Comparison of ENCODE assay signal across 8 cellular contexts in the genomic region with DNA sequence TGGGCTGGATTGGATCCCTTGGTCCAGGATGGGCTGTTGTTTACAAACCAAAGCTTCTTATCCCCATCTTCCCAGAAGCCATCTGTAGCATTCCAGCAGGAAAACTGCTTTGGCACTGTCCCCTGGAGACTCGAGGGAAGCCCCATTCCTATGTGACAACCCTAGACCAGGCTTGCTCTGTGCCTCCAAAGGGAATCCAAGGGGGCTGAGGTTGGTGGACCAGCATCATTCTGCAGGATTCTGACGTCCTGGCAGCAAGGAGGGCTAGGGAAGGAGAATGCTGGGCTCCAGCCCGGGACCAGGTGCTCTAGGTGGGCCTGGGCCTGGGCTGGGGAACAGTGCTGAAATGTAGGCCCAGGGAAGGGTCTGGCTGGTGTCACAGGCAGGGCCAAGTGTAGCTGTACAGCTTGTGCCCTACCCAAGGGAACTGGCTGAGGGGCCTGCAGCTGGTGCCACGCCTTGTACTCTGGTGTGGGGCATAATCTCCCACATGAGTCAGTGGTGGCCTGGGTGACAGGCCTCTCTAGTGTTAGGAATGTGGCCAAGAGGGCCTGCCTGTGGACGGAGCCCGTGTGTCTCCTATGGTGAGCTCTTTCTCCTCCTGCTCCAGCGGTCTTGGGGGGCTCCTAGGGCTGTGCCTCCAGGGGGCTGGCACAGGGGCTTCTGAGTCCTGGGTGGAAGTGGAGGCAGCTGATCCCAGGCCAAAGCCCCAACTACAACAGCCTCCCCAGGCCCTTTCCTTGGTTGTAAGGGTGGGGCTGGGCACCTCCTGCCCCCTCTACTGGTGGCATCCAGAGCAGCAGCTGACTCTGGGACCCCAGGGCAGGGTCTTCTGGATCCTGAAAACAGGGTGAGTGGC. TPM values are rescaled to one million over a fixed set of nuclear protein-coding genes. Genes with fewer than 3 reads are reported as not detected.
DNase-seq lines count a peak whose midpoint lies in the region; ATAC-seq and TF ChIP-seq lines count a peak whose summit lies in the region.

No MANE protein-coding gene starts in this region.

- H3K4me3 ChIP-seq in CD4-positive, alpha-beta memory T cell (ENCODE audit: low read length in 2 of 2) = no peak overlapping the region
- H3K4me3 ChIP-seq in LNCaP clone FGC (ENCODE audit: low read depth, low read length) = no peak overlapping the region

- no peaks in the 10 kb centered on the region for H3K27me3 ChIP-seq in CD4-positive, alpha-beta memory T cell (ENCODE audit: insufficient read depth, low read length)

- TF ChIP-seq CTCF in LNCaP clone FGC (IDR thresholded peaks at IDR 0.05; ENCODE audit: control insufficient read depth, extremely low read depth, insufficient read depth) (0 out of 2 replicates have a peak, but pooled peaks have one; percentile 8), neural crest cell (conservative IDR thresholded peaks at IDR 0.05) (peak; percentile 48), GM20000 (IDR thresholded peaks at IDR 0.05; ENCODE audit: extremely low read depth, missing control alignments) (no peak)

- ATAC-seq in effector memory CD8-positive, alpha-beta T cell (replicated peaks) = no peak
- ATAC-seq in GM19395 (IDR thresholded peaks at IDR 0.05; ENCODE audit: unreplicated experiment) (no peak), GM21367 (IDR thresholded peaks at IDR 0.05; ENCODE audit: unreplicated experiment) (no peak)

- H3K9me3 ChIP-seq in CD4-positive, alpha-beta memory T cell (ENCODE audit: control insufficient read depth in 1 of 2, low read length in 2 of 2) = no peaks in the 10 kb centered on the region

- intact Hi-C loops in CD4-positive, alpha-beta memory T cell (cut with micrococcal nuclease) = no loop called here

- peaks cover 23 to 49% (median 29%) of the 10 kb centered on the region in 4 donors for H3K4me1 Mint-ChIP-seq in CD4-positive, alpha-beta memory T cell
- H3K4me1 Mint-ChIP-seq in effector memory CD8-positive, alpha-beta T cell (ENCODE audit: low read depth in 2 of 2) = peaks cover 16 to 18% of the 10 kb centered on the region in 2 donors
- H3K4me1 Mint-ChIP-seq in neural crest cell = peaks cover 56% of the 10 kb centered on the region

- no peak overlapping the region for H3K4me3 Mint-ChIP-seq in CD4-positive, alpha-beta memory T cell
- no peak overlapping the region for H3K4me3 Mint-ChIP-seq in effector memory CD8-positive, alpha-beta T cell
- no peak overlapping the region for H3K4me3 Mint-ChIP-seq in neural crest cell

- H3K9me3 Mint-ChIP-seq in CD4-positive, alpha-beta memory T cell = peaks cover 0 to 2% (median 0%) of the 10 kb centered on the region in 8 donors
- no peaks in the 10 kb centered on the region for H3K9me3 Mint-ChIP-seq in effector memory CD8-positive, alpha-beta T cell
- no peaks in the 10 kb centered on the region for H3K9me3 Mint-ChIP-seq in neural crest cell

- POLR2A ChIA-PET in CD4-positive, alpha-beta memory T cell (lab: Charles Lee; ENCODE audit: partially characterized antibody) = interaction anchor here (2.1 to 13.6 kb wide), 3 partner anchors 15 to 44 kb away, joined by 9 to 431 read pairs (median 10); partner anchors contain the start of genes ARL3, SFXN2 and TRIM8

- DNase-seq in CD4-positive, alpha-beta memory T cell = no peak
- DNase-seq in LNCaP clone FGC (ENCODE audit: low read depth) (no peak), neural crest cell (ENCODE audit: low read depth, low spot score) (no peak), GM20000 (ENCODE audit: low spot score) (no peak), medulla oblongata (ENCODE audit: extremely low spot score) (no peak)
- no peak for DNase-seq in effector memory CD8-positive, alpha-beta T cell

- H3K36me3 ChIP-seq in CD4-positive, alpha-beta memory T cell (ENCODE audit: insufficient read depth, low read length) = no peaks in the 10 kb centered on the region

- CTCF ChIA-PET in CD4-positive, alpha-beta memory T cell (lab: Charles Lee; ENCODE audit: partially characterized antibody) = interaction anchor here (1.1 to 4.4 kb wide), 14 partner anchors 9 to 58 kb away, joined by 3 to 39 read pairs (median 6); partner anchors contain the start of genes ARL3, SFXN2 and TRIM8

- H3K27ac Mint-ChIP-seq in CD4-positive, alpha-beta memory T cell = peak overlapping the region in 5 of 7 donors; percentile 36 to 83 (median 42)
- H3K27ac Mint-ChIP-seq in effector memory CD8-positive, alpha-beta T cell = peak overlapping the region; percentile 20 to 46
- H3K27ac Mint-ChIP-seq in neural crest cell (ENCODE audit: unreplicated experiment) = peak overlapping the region; percentile 75

- no peaks in the 10 kb centered on the region for H3K36me3 Mint-ChIP-seq in CD4-positive, alpha-beta memory T cell
- H3K36me3 Mint-ChIP-seq in effector memory CD8-positive, alpha-beta T cell (ENCODE audit: insufficient read depth) = peaks cover 16% of the 10 kb centered on the region
- H3K36me3 Mint-ChIP-seq in neural crest cell (ENCODE audit: low read depth) = no peaks in the 10 kb centered on the region

- H3K4me1 ChIP-seq in CD4-positive, alpha-beta memory T cell (ENCODE audit: insufficient read depth, low read length) = peaks cover 49% of the 10 kb centered on the region

- H3K27ac ChIP-seq in CD4-positive, alpha-beta memory T cell (ENCODE audit: low read depth, low read length) = no peak overlapping the region

- no peaks in the 10 kb centered on the region for H3K27me3 Mint-ChIP-seq in CD4-positive, alpha-beta memory T cell
- H3K27me3 Mint-ChIP-seq in effector memory CD8-positive, alpha-beta T cell = no peaks in the 10 kb centered on the region
- H3K27me3 Mint-ChIP-seq in neural crest cell (ENCODE audit: low read depth) = no peaks in the 10 kb centered on the region

RNA-seq across cellular contexts. Expression of gene TRIM8, which starts 25.2 kb away (rescaled TPM):
- total RNA-seq in CD4-positive, alpha-beta memory T cell = 10 to 100 TPM; 68.4 to 71.6 TPM
- polyA plus RNA-seq in CD4-positive, alpha-beta memory T cell = 10 to 100 TPM; 33.0 to 56.4 TPM
- 76.9 and 82.8 TPM in 2 replicates for total RNA-seq in neural crest cell

RNA-seq across cellular contexts. Expression of gene ARL3, which starts 44.8 kb away (rescaled TPM):
- total RNA-seq in CD4-positive, alpha-beta memory T cell = 1 to 10 TPM; 3.7 to 4.0 TPM
- polyA plus RNA-seq in CD4-positive, alpha-beta memory T cell = 1 to 10 TPM; 5.8 to 7.3 TPM
- total RNA-seq in neural crest cell = 32.5 and 34.6 TPM in 2 replicates

RNA-seq across cellular contexts. Expression of gene SFXN2, which starts 45.0 kb away (rescaled TPM):
- total RNA-seq in CD4-positive, alpha-beta memory T cell = 10 to 100 TPM; 20.2 to 21.7 TPM
- polyA plus RNA-seq in CD4-positive, alpha-beta memory T cell = 10 to 100 TPM in 1 of 2 donors, 1 to 10 TPM in 1; 9.5 to 11.4 TPM
- total RNA-seq in neural crest cell = 36.6 and 38.2 TPM in 2 replicates
